27 cellular contexts compared by ENCODE assay signal in genomic region chr7:7805511-7806153, GRCh38.
DNase-seq lines count a peak whose midpoint lies in the region; ATAC-seq, FAIRE-seq and TF ChIP-seq lines count a peak whose summit lies in the region.
"Had no signal": no experiment of that assay in that cellular context is flagged by ENCODE, and none has a peak within 500 bp of the region (broad histone marks: within the 10 kb centered on the region; RNA-seq: fewer than 3 reads in every experiment).

No MANE protein-coding gene starts in this region.

- FAIRE-seq in GM12891 (lab: Jason Lieb, UNC) (peak; percentile 58), endometrium (lab: Jason Lieb, UNC) (peak; percentile 86)
- FAIRE-seq: endothelial cell of umbilical vein, islet of Langerhans had no signal

- no peak for TF ChIP-seq CTCF in MCF 10A (IDR thresholded peaks at IDR 0.05; ENCODE audit: unreplicated experiment)

- H3K27me3 Mint-ChIP-seq in MCF 10A (ENCODE audit: insufficient read depth, unreplicated experiment), result no peaks in the 10 kb centered on the region
- H3K27me3 Mint-ChIP-seq: activated CD8-positive, alpha-beta memory T cell treated with anti-CD3 and anti-CD28 coated beads, Interleukin-2, amount 10 ng/mL, durations not matched to agents 7 days and 5 days; brain; progenitor cell of endocrine pancreas; stimulated activated naive B cell treated with anti-CD40 and anti-IgM and Interleukin-4, amounts not matched to agents 10 μg/mL and 1 μg/mL and 100 μg/mL, for 72 hours had no signal

- no peak for TF ChIP-seq POLR2A in GM12891 (IDR thresholded peaks at IDR 0.05; ENCODE audit: low read depth, low read length)

- intact Hi-C loops in MCF 10A (cut with micrococcal nuclease), result no loop called here

- H3K27ac Mint-ChIP-seq in MCF 10A (ENCODE audit: low read depth, unreplicated experiment), result no peak overlapping the region
- H3K27ac Mint-ChIP-seq: activated CD8-positive, alpha-beta memory T cell treated with anti-CD3 and anti-CD28 coated beads, Interleukin-2, amount 10 ng/mL, durations not matched to agents 7 days and 5 days; activated naive CD4-positive, alpha-beta T cell treated with anti-CD3 and anti-CD28 coated beads for 36 hours; activated T-cell treated with anti-CD3 and anti-CD28 coated beads, Interleukin-2, amount 50 U/mL, for 72 hours; brain; progenitor cell of endocrine pancreas; stimulated activated naive B cell treated with anti-CD40 and anti-IgM and Interleukin-4, amounts not matched to agents 10 μg/mL and 1 μg/mL and 100 μg/mL, for 72 hours had no signal

- no peaks in the 10 kb centered on the region for H3K4me1 Mint-ChIP-seq in MCF 10A (ENCODE audit: insufficient read depth, unreplicated experiment)
- H3K4me1 Mint-ChIP-seq: activated CD8-positive, alpha-beta memory T cell treated with anti-CD3 and anti-CD28 coated beads, Interleukin-2, amount 10 ng/mL, durations not matched to agents 7 days and 5 days; brain; stimulated activated naive B cell treated with anti-CD40 and anti-IgM and Interleukin-4, amounts not matched to agents 10 μg/mL and 1 μg/mL and 100 μg/mL, for 72 hours had no signal

- POLR2A ChIA-PET in MCF 10A (lab: Yijun Ruan, JAX), result interaction anchor here (1.1 kb wide), 1 partner anchor 23 kb away, joined by 3 read pairs; no protein-coding TSS in a partner anchor

- CTCF ChIA-PET in MCF 10A (lab: Yijun Ruan, JAX), result no interaction called here

- H3K36me3 Mint-ChIP-seq in MCF 10A (ENCODE audit: insufficient read depth, unreplicated experiment), result no peaks in the 10 kb centered on the region
- H3K36me3 Mint-ChIP-seq: brain had no signal

- no peak for ATAC-seq in HG03439 (IDR thresholded peaks at IDR 0.05; ENCODE audit: unreplicated experiment)
- ATAC-seq: activated CD8-positive, alpha-beta memory T cell treated with anti-CD3 and anti-CD28 coated beads, Interleukin-2, amount 10 ng/mL, durations not matched to agents 7 days and 5 days; activated T-cell treated with anti-CD3 and anti-CD28 coated beads, Interleukin-2, amount 50 U/mL, for 72 hours had no signal

- DNase-seq in DMS 273 (lab: John Stamatoyannopoulos, UW; ENCODE audit: unreplicated experiment) (peak; percentile 56), GM12891 (ENCODE audit: insufficient read length, low spot score) (no peak), NCI-H524 (lab: John Stamatoyannopoulos, UW) (peak; percentile 65 to 91), RKO (ENCODE audit: low spot score) (no peak), inferior parietal cortex (ENCODE audit: extremely low spot score) (no peak), MCF 10A (ENCODE audit: unreplicated experiment) (no peak)
- DNase-seq: activated CD4-positive, CD25-positive, alpha-beta regulatory T cell; activated CD8-positive, alpha-beta memory T cell treated with anti-CD3 and anti-CD28 coated beads, Interleukin-2, amount 10 ng/mL, durations not matched to agents 7 days and 5 days; activated naive CD4-positive, alpha-beta T cell treated with anti-CD3 and anti-CD28 coated beads for 36 hours; activated T-cell treated with anti-CD3 and anti-CD28 coated beads, Interleukin-2, amount 50 U/mL, for 72 hours; adrenal gland; Caco-2; EL; left ventricle myocardium inferior; NCI-H1092 treated with DMSO at 0.1 percent for 48 hours; NCI-H187; NCI-H748 treated with DMSO at 0.1 percent for 48 hours; PC-9; SHP77; sigmoid colon; stimulated activated naive B cell treated with anti-CD40 and anti-IgM and Interleukin-4, amounts not matched to agents 10 μg/mL and 1 μg/mL and 100 μg/mL, for 72 hours had no signal

- no TSS peak for BruUV-seq in MCF 10A (replicated peaks; lab: Mats Ljungman, UMichigan)

- H3K4me3 Mint-ChIP-seq in MCF 10A (ENCODE audit: unreplicated experiment), result no peak overlapping the region
- H3K4me3 Mint-ChIP-seq: activated CD8-positive, alpha-beta memory T cell treated with anti-CD3 and anti-CD28 coated beads, Interleukin-2, amount 10 ng/mL, durations not matched to agents 7 days and 5 days; activated naive CD4-positive, alpha-beta T cell treated with anti-CD3 and anti-CD28 coated beads for 36 hours; activated T-cell treated with anti-CD3 and anti-CD28 coated beads, Interleukin-2, amount 50 U/mL, for 72 hours; brain; stimulated activated naive B cell treated with anti-CD40 and anti-IgM and Interleukin-4, amounts not matched to agents 10 μg/mL and 1 μg/mL and 100 μg/mL, for 72 hours had no signal

- no peaks in the 10 kb centered on the region for H3K9me3 Mint-ChIP-seq in MCF 10A (ENCODE audit: unreplicated experiment)
- H3K9me3 Mint-ChIP-seq: activated naive CD4-positive, alpha-beta T cell treated with anti-CD3 and anti-CD28 coated beads for 36 hours; activated T-cell treated with anti-CD3 and anti-CD28 coated beads, Interleukin-2, amount 50 U/mL, for 72 hours; brain; stimulated activated naive B cell treated with anti-CD40 and anti-IgM and Interleukin-4, amounts not matched to agents 10 μg/mL and 1 μg/mL and 100 μg/mL, for 72 hours had no signal

TF ChIP-seq in GM12891, 5 proteins besides CTCF, POLR2A, EP300 and RAD21:
- TF ChIP-seq TAF1 (IDR thresholded peaks at IDR 0.05; ENCODE audit: low read depth, low read length) (no peak), POLR2AphosphoS5 (IDR thresholded peaks at IDR 0.05; ENCODE audit: low read depth, low read length) (no peak), PAX5 (IDR thresholded peaks at IDR 0.05; ENCODE audit: insufficient read depth, low read length, severe bottlenecking) (no peak), SPI1 (IDR thresholded peaks at IDR 0.05; ENCODE audit: low read depth, low read length) (no peak), POU2F2 (IDR thresholded peaks at IDR 0.05; ENCODE audit: low read depth, low read length) (no peak)

Comparison
In these comparisons a context has a peak if more than half of its experiments do, and no peak if none do; other contexts are left out.
1. DNase-seq: peak in DMS 273 (single experiment) and NCI-H524 (2 of 2); none in GM12891 (single experiment), RKO (single experiment), inferior parietal cortex (single experiment) and MCF 10A (single experiment).